8 cellular contexts compared by ENCODE assay signal in the genomic region with DNA sequence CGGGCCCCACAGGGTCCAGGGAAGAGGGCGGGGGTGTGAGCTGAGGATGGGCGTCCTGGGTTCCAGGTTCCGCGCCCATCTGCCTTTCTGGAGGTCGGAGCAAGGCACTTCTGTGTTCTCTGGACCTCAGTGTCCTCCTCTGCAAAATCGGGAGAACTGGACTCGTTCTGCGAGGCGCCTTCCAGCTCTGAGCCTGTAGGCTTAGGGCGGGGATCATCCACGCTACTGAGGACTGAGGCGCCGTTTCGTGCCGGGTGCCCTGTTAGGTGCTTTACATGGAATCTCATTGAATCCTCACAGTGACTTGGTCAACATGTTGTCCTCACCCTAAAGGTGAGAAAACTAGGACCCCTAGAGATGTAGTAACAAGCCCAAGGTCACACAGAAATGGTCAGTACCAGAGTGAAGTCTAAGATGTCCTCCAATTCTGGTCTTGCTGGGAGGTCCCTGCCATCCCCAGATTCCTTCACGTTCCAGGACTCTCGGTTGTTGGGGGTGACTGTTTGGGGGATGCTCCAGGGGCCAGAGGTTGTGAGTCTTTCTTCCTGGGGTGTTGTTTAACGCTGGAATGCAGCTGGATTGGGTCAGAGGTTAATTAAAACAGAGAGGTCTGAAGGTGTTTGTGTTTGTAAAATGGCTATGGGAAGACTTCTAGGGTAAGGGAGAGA. TPM values are rescaled to one million over a fixed set of nuclear protein-coding genes. Genes with fewer than 3 reads are reported as not detected.
A peak's percentile ranks its signal among the peaks of the same experiment; 100 is the strongest.
DNase-seq lines count a peak whose midpoint lies in the region; ATAC-seq and TF ChIP-seq lines count a peak whose summit lies in the region.

No MANE protein-coding gene starts in this region.

- POLR2A ChIA-PET in AG04450 (lab: Yijun Ruan, JAX): no interaction called here

- peak overlapping the region; percentile 82 to 87 for H3K4me3 Mint-ChIP-seq in H9
- peak overlapping the region; percentile 1 to 55 for H3K4me3 Mint-ChIP-seq in activated T-cell treated with anti-CD3 and anti-CD28 coated beads, Interleukin-2, amount 50 U/mL, for 72 hours

- no peak overlapping the region for H3K18ac ChIP-seq in H9 (ENCODE audit: insufficient read length, low read depth, low read length)

- peak overlapping the region; percentile 77 for H3K4me2 ChIP-seq in H9 (ENCODE audit: insufficient read depth, insufficient read length, low read length)

- H2BK5ac ChIP-seq in H9 (ENCODE audit: insufficient read length, low read length): no peak overlapping the region

- H2BK15ac ChIP-seq in H9 (ENCODE audit: low read depth, low read length): no peak overlapping the region

- H4K20me1 ChIP-seq in H9 (ENCODE audit: control insufficient read depth, insufficient read depth, insufficient read length): no peaks in the 10 kb centered on the region

- peak overlapping the region; percentile 67 for H3K9ac ChIP-seq in H9 (ENCODE audit: extremely low read depth, insufficient read length, low read length)

- H3K27me3 Mint-ChIP-seq in H9 (ENCODE audit: low read depth): peaks cover 45% of the 10 kb centered on the region
- H3K27me3 Mint-ChIP-seq in activated T-cell treated with anti-CD3 and anti-CD28 coated beads, Interleukin-2, amount 50 U/mL, for 72 hours (ENCODE audit: low read depth): peaks cover 31% of the 10 kb centered on the region

- H3K4me1 ChIP-seq in H9 (ENCODE audit: insufficient read depth, low read length) (no peaks in the 10 kb centered on the region), right cardiac atrium (ENCODE audit: control insufficient read depth, insufficient read depth, low read length) (no peaks in the 10 kb centered on the region)

- H3K56ac ChIP-seq in H9 (ENCODE audit: insufficient read length, low read depth, low read length): no peak overlapping the region

- no peak overlapping the region for H2AFZ ChIP-seq in H9 (ENCODE audit: low read length)

- H3K23ac ChIP-seq in H9 (ENCODE audit: insufficient read length, low read depth, low read length): no peak overlapping the region

- no peaks in the 10 kb centered on the region; a peak in 1 of 5 replicates for H3K9me3 Mint-ChIP-seq in H9
- no peaks in the 10 kb centered on the region for H3K9me3 Mint-ChIP-seq in activated T-cell treated with anti-CD3 and anti-CD28 coated beads, Interleukin-2, amount 50 U/mL, for 72 hours

- H3K9me3 ChIP-seq in AG04450 (ENCODE audit: control insufficient read depth, insufficient read depth, low read length) (no peaks in the 10 kb centered on the region), H9 (ENCODE audit: control insufficient read depth, low read depth, low read length) (no peaks in the 10 kb centered on the region), right cardiac atrium (ENCODE audit: control insufficient read depth, low read length) (no peaks in the 10 kb centered on the region)

- no peak overlapping the region for H2BK12ac ChIP-seq in H9 (ENCODE audit: insufficient read length, low read depth, low read length)

- H3K4me3 ChIP-seq in AG04450 (ENCODE audit: low read depth, low read length) (peak overlapping the region; percentile 75), right cardiac atrium (ENCODE audit: low read length) (peak overlapping the region; percentile 56)

- H3K4ac ChIP-seq in H9 (ENCODE audit: low read depth, low read length): no peak overlapping the region

- no peak overlapping the region for H4K5ac ChIP-seq in H9 (ENCODE audit: insufficient read length, low read depth, low read length)

- H2AK5ac ChIP-seq in H9 (ENCODE audit: insufficient read length, low read length): no peak overlapping the region

- H3T11ph ChIP-seq in H9 (ENCODE audit: low read length): no peak overlapping the region

- H3K79me2 ChIP-seq in H9 (ENCODE audit: insufficient read depth, low read length): peaks cover 3% of the 10 kb centered on the region; the same call in 1 of the 2 replicates

- TF ChIP-seq CTCF in AG04450 (IDR thresholded peaks at IDR 0.05; ENCODE audit: low read depth, low read length) (no peak), H9 (conservative IDR thresholded peaks at IDR 0.05) (no peak)

- no peak overlapping the region for H4K8ac ChIP-seq in H9 (replicated peaks; ENCODE audit: insufficient read length, low read depth, low read length)

- no peak overlapping the region for H2BK20ac ChIP-seq in H9 (ENCODE audit: low read depth, low read length, poor library complexity, severe bottlenecking)

- H2BK120ac ChIP-seq in H9 (ENCODE audit: low read depth, low read length, poor library complexity, severe bottlenecking): no peak overlapping the region

- H3K36me3 Mint-ChIP-seq in H9 (ENCODE audit: insufficient read depth in 1 of 3, low read depth in 3 of 3): no peaks in the 10 kb centered on the region
- peaks cover 0 to 1% of the 10 kb centered on the region in 2 donors for H3K36me3 Mint-ChIP-seq in activated T-cell treated with anti-CD3 and anti-CD28 coated beads, Interleukin-2, amount 50 U/mL, for 72 hours (ENCODE audit: insufficient read depth in 2 of 2)

- CTCF ChIA-PET in AG04450 (lab: Charles Lee): interaction anchor here (0.6 to 0.9 kb wide), 2 partner anchors 43 to 51 kb away, joined by 3 read pairs; no protein-coding TSS in a partner anchor

- no CpG with 5 or more reads among the region's 19 CpGs for WGBS in H9 (ENCODE audit: extremely low coverage, insufficient read length, low lambda C conversion rate)
- WGBS in right cardiac atrium: 8% methylated on average over 19 of the region's 19 CpGs

- peaks cover 12% of the 10 kb centered on the region for H3K23me2 ChIP-seq in H9 (ENCODE audit: insufficient read length, low read depth, low read length, poor library complexity, severe bottlenecking)

- intact Hi-C loops in right cardiac atrium (cut with DNase I): loop anchor here in 1 of 4 donors (10.0 kb wide), 1 partner anchor 59 kb away; no protein-coding TSS in a partner anchor

- peaks cover 15 to 23% of the 10 kb centered on the region in 2 experiments for H3K4me1 Mint-ChIP-seq in H9
- peaks cover 6% of the 10 kb centered on the region for H3K4me1 Mint-ChIP-seq in activated T-cell treated with anti-CD3 and anti-CD28 coated beads, Interleukin-2, amount 50 U/mL, for 72 hours (ENCODE audit: low read depth)

- no peak overlapping the region for H3K27ac ChIP-seq in AG04450 (ENCODE audit: low read depth, low read length)
- no peak overlapping the region for H3K27ac ChIP-seq in H9 (ENCODE audit: insufficient read length, low read depth, low read length)
- H3K27ac ChIP-seq in right cardiac atrium (ENCODE audit: low read length): peak overlapping the region; percentile 90

- no peak for ATAC-seq in activated T-cell treated with anti-CD3 and anti-CD28 coated beads, Interleukin-2, amount 50 U/mL, for 72 hours (replicated peaks in 1 of 2)
- ATAC-seq in right cardiac atrium (peak; percentile 49 to 61), HG03139 (IDR thresholded peaks at IDR 0.05; ENCODE audit: unreplicated experiment) (no peak), HG03175 (IDR thresholded peaks at IDR 0.05; ENCODE audit: unreplicated experiment) (no peak)

- H3K79me1 ChIP-seq in H9 (ENCODE audit: insufficient read depth, low read depth, low read length, poor library complexity, severe bottlenecking): no peaks in the 10 kb centered on the region

- no peak overlapping the region for H4K91ac ChIP-seq in H9 (ENCODE audit: insufficient read length, low read depth, low read length)

- no peak for DNase-seq in AG04450 (ENCODE audit: low read depth, low spot score)
- DNase-seq in H9: peak; percentile 39
- DNase-seq in activated T-cell treated with anti-CD3 and anti-CD28 coated beads, Interleukin-2, amount 50 U/mL, for 72 hours: no peak
- DNase-seq in right cardiac atrium: peak in 2 of 3 donors; percentile 19 to 59
- peak; percentile 16 for DNase-seq in putamen (ENCODE audit: low spot score)
- no peak for DNase-seq in activated CD4-positive, alpha-beta T cell treated with anti-CD3 and anti-CD28 coated beads for 48 hours

- 0 out of 2 replicates have a peak overlapping the region, but pooled peaks have one; percentile 26 for H3K14ac ChIP-seq in H9 (ENCODE audit: insufficient read depth, low read length)

- H3K27me3 ChIP-seq in AG04450 (ENCODE audit: control insufficient read depth, insufficient read depth, low read length) (no peaks in the 10 kb centered on the region), H9 (ENCODE audit: insufficient read depth, low read length) (peaks cover 2% of the 10 kb centered on the region; the same call in 1 of the 2 replicates), right cardiac atrium (ENCODE audit: control insufficient read depth, insufficient read depth) (no peaks in the 10 kb centered on the region)

- peak overlapping the region in 2 of 3 experiments; percentile 27 to 72; a peak in 3 of 7 replicates for H3K27ac Mint-ChIP-seq in H9
- H3K27ac Mint-ChIP-seq in activated T-cell treated with anti-CD3 and anti-CD28 coated beads, Interleukin-2, amount 50 U/mL, for 72 hours: no peak overlapping the region

RNA-seq across cellular contexts. Expression of a gene that starts 0.7 kb away (rescaled TPM):
- polyA plus RNA-seq in AG04450 (2011; rRNA removed) (3.3 and 4.7 TPM in 2 replicates), right cardiac atrium (19.8 TPM)
- 3.5 and 5.9 TPM in 2 replicates for polyA minus RNA-seq in AG04450 (2011; rRNA and poly(A)+ RNA removed)
- total RNA-seq in H9 (2021) (3.9 and 4.0 TPM in 2 replicates), right cardiac atrium (10 to 100 TPM; 65.9 to 91.7 (median 69.9) TPM)
- total RNA-seq in activated T-cell treated with anti-CD3 and anti-CD28 coated beads, Interleukin-2, amount 50 U/mL, for 72 hours: not detected

Comparison
In these comparisons a context has a peak if more than half of its experiments do, and no peak if none do; other contexts are left out.
1. DNase-seq: peak in H9 (single experiment), right cardiac atrium (2 of 3) and putamen (single experiment); none in AG04450 (single experiment), activated T-cell treated with anti-CD3 and anti-CD28 coated beads, Interleukin-2, amount 50 U/mL, for 72 hours (0 of 2) and activated CD4-positive, alpha-beta T cell treated with anti-CD3 and anti-CD28 coated beads for 48 hours (single experiment).
2. ATAC-seq: peak in right cardiac atrium (2 of 2); none in activated T-cell treated with anti-CD3 and anti-CD28 coated beads, Interleukin-2, amount 50 U/mL, for 72 hours (0 of 2), HG03139 (single experiment) and HG03175 (single experiment).
3. RNA of a gene that starts 0.7 kb away (total RNA-seq): 65.9 to 91.7 TPM in right cardiac atrium; 3.9 to 4.0 TPM in H9 and not detected in activated T-cell treated with anti-CD3 and anti-CD28 coated beads, Interleukin-2, amount 50 U/mL, for 72 hours; every median in the first group is over 10 times any median in the second.